8 cellular contexts compared by ENCODE assay signal in the genomic region with DNA sequence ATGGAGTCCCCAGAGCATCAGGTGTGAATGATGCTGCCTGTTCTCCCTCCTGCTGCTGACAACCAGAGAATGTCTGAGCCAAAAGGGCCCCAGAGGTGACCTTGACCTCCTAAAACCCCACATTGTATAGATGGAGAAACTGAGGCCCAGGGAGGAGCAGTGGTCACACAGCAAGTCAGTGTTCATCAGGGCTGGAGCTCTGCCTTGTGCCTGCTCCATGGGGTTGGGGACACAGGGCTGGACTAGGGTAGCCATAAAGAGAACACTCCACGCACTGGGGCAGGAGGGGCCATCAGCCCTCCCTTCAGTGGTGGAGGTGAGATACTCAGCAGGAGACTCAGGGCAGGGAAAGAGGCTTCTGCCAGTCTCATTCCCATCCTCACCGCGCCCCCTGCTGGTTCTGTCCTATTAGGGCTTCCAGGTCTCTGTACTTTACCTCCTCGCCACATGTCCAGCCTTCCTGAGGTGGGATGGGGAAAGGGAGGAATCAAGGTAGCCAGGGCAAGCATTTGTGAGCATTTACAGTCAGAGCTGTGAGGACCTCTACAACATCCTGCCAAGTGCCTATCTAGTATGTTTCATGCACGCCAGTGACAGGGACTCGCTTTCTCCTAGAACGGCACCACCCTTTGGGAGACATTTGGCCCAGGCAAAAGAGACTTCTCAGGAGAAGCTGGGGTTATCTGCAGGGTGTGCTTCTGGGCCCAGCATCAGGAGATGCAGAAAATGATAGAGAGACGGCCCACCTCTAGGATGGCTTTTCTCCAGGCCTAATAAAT. TPM values are rescaled to one million over a fixed set of nuclear protein-coding genes. Genes with fewer than 3 reads are reported as not detected.
A peak's percentile ranks its signal among the peaks of the same experiment; 100 is the strongest.
DNase-seq lines count a peak whose midpoint lies in the region; ATAC-seq and TF ChIP-seq lines count a peak whose summit lies in the region.

No MANE protein-coding gene starts in this region.

- TF ChIP-seq CTCF in CD14-positive monocyte (IDR thresholded peaks at IDR 0.05): peak; percentile 81
- peak; percentile 87 for TF ChIP-seq CTCF in HFF-Myc (IDR thresholded peaks at IDR 0.05; ENCODE audit: low read depth, low read length, missing control alignments)
- peak; percentile 13 to 67 (median 60) for TF ChIP-seq CTCF in Peyer's patch (IDR thresholded peaks at IDR 0.05)
- TF ChIP-seq CTCF in osteoblast (IDR thresholded peaks at IDR 0.05; ENCODE audit: extremely low read depth, low read depth, low read length): peak; percentile 89
- TF ChIP-seq CTCF in transverse colon (IDR thresholded peaks at IDR 0.05): peak; percentile 66 to 78 (median 72)

- in situ Hi-C loops in transverse colon (cut with MboI; ENCODE audit: low pct_ligation_motif_present in 1 of 4, low pct_unique_long_range_greater_than_20kb in 1 of 4, low sequenced_read_pairs in 3 of 4): no loop called here

- no peak for TF ChIP-seq EP300 in transverse colon (IDR thresholded peaks at IDR 0.05; ENCODE audit: low read depth)

- no peaks in the 10 kb centered on the region for H3K4me1 ChIP-seq in Peyer's patch
- H3K4me1 ChIP-seq in osteoblast (ENCODE audit: insufficient read depth, low read length): peaks cover 22% of the 10 kb centered on the region
- no peaks in the 10 kb centered on the region for H3K4me1 ChIP-seq in transverse colon

- H3K9me3 Mint-ChIP-seq in CD14-positive monocyte: no peaks in the 10 kb centered on the region

- ATAC-seq in GM21723 (IDR thresholded peaks at IDR 0.05; ENCODE audit: unreplicated experiment): no peak

- H3K36me3 Mint-ChIP-seq in CD14-positive monocyte: no peaks in the 10 kb centered on the region

- 65% methylated on average over 8 of the region's 8 CpGs; no CpG with 5 or more reads in 1 of the 2 donors for WGBS in transverse colon (ENCODE audit: low coverage in 1 of 2), 2 donors

- DNase-seq in CD14-positive monocyte (ENCODE audit: low spot score) (no peak), HFF-Myc (ENCODE audit: extremely low read depth, low read depth) (peak; percentile 32), Peyer's patch (peak; percentile 65 to 89 (median 83)), fibroblast of the conjunctiva (ENCODE audit: low read depth) (peak; percentile 30), osteoblast (ENCODE audit: insufficient read length, low spot score, missing footprints) (peak; percentile 90), transverse colon (peak; percentile 80)
- DNase-seq in activated T-helper 1 cell treated with anti-CD3 and anti-CD28 coated beads, Interleukin-2, amount 50 U/mL, for 16 hours (ENCODE audit: low read depth in 1 of 2, low spot score in 1 of 2): peak; percentile 30 to 39

- H3K36me3 ChIP-seq in Peyer's patch (no peaks in the 10 kb centered on the region), osteoblast (ENCODE audit: insufficient read depth, low read length) (no peaks in the 10 kb centered on the region), transverse colon (no peaks in the 10 kb centered on the region)

- H3K27me3 ChIP-seq in Peyer's patch (no peaks in the 10 kb centered on the region), osteoblast (ENCODE audit: insufficient read depth, low read length) (no peaks in the 10 kb centered on the region), transverse colon (no peaks in the 10 kb centered on the region)

- peaks cover 0 to 4% (median 3%) of the 10 kb centered on the region in 3 donors for H3K27me3 Mint-ChIP-seq in CD14-positive monocyte (ENCODE audit: low read depth in 3 of 3)

- H2AFZ ChIP-seq in osteoblast (ENCODE audit: low read length): peak overlapping the region; percentile 76

- H3K4me1 Mint-ChIP-seq in CD14-positive monocyte: peaks cover 5% of the 10 kb centered on the region

- no peak for TF ChIP-seq POLR2A in Peyer's patch (IDR thresholded peaks at IDR 0.05)
- TF ChIP-seq POLR2A in transverse colon (IDR thresholded peaks at IDR 0.05): no peak

- H3K4me3 ChIP-seq in HFF-Myc (replicated peaks; ENCODE audit: low read depth, low read length) (no peak overlapping the region), Peyer's patch (no peak overlapping the region), osteoblast (ENCODE audit: insufficient read depth, low read length) (no peak overlapping the region), transverse colon (no peak overlapping the region)

- no peaks in the 10 kb centered on the region for H3K9me3 ChIP-seq in Peyer's patch
- H3K9me3 ChIP-seq in osteoblast (ENCODE audit: low read depth, low read length): no peaks in the 10 kb centered on the region
- H3K9me3 ChIP-seq in transverse colon: no peaks in the 10 kb centered on the region

- H3K27ac Mint-ChIP-seq in CD14-positive monocyte: no peak overlapping the region

- no peaks in the 10 kb centered on the region for H3K79me2 ChIP-seq in osteoblast (ENCODE audit: insufficient read depth, low read length)

- H3K4me3 Mint-ChIP-seq in CD14-positive monocyte: no peak overlapping the region

- no peaks in the 10 kb centered on the region for H4K20me1 ChIP-seq in osteoblast (ENCODE audit: insufficient read depth, low read length)

- H3K27ac ChIP-seq in Peyer's patch (peak overlapping the region in 1 of 4 donors; percentile 3), osteoblast (ENCODE audit: low read depth, low read length) (peak overlapping the region; percentile 79), transverse colon (no peak overlapping the region)

- no peak overlapping the region for H3K4me2 ChIP-seq in osteoblast (ENCODE audit: insufficient read depth, low read length)

- intact Hi-C loops in CD14-positive monocyte (cut with micrococcal nuclease): loop anchor here (5.0 kb wide), 2 partner anchors 100 to 105 kb away; no protein-coding TSS in a partner anchor
- intact Hi-C loops in transverse colon (cut with DNase I; ENCODE audit: low total_unique reads): no loop called here

RNA-seq across cellular contexts. Expression of a gene that starts 43.2 kb away (rescaled TPM):
- polyA plus RNA-seq in CD14-positive monocyte: 1 to 10 TPM; 2.3 to 3.9 TPM
- total RNA-seq in Peyer's patch: 10 to 100 TPM in 2 of 4 donors, 1 to 10 TPM in 2; 6.0 to 14.0 (median 10.1) TPM
- total RNA-seq in osteoblast: 6.9 and 8.3 TPM in 2 replicates
- total RNA-seq in transverse colon: 10 to 100 TPM in 1 of 4 donors, 1 to 10 TPM in 3; 2.6 to 11.7 (median 3.9) TPM
